8 cellular contexts compared by ENCODE assay signal in genomic region chr16:16021988-16022682, GRCh38.
DNase-seq lines count a peak whose midpoint lies in the region; ATAC-seq and TF ChIP-seq lines count a peak whose summit lies in the region.

No MANE protein-coding gene starts in this region.

- no peaks in the 10 kb centered on the region for H3K9me3 ChIP-seq in esophagus muscularis mucosa
- H3K9me3 ChIP-seq in mucosa of stomach (ENCODE audit: control insufficient read depth, low read length), result no peaks in the 10 kb centered on the region
- H3K9me3 ChIP-seq in aorta (ENCODE audit: control insufficient read depth, low read length), result no peaks in the 10 kb centered on the region

- in situ Hi-C loops in SK-MEL-5 (cut with HindIII; ENCODE audit: low pct_unique_long_range_greater_than_20kb, low sequenced_read_pairs), result no loop called here

- H3K27ac Mint-ChIP-seq in activated T-cell treated with anti-CD3 and anti-CD28 coated beads, Interleukin-2, amount 50 U/mL, for 72 hours, result peak overlapping the region; percentile 13
- H3K27ac Mint-ChIP-seq in activated T-cell treated with anti-CD3 and anti-CD28 coated beads, Interleukin-2, amount 50 U/mL, for 24 hours, result no peak overlapping the region

- TF ChIP-seq EP300 in esophagus muscularis mucosa (IDR thresholded peaks at IDR 0.05), result no peak

- TF ChIP-seq CTCF in esophagus muscularis mucosa (IDR thresholded peaks at IDR 0.05), result no peak

- H3K4me3 Mint-ChIP-seq in activated T-cell treated with anti-CD3 and anti-CD28 coated beads, Interleukin-2, amount 50 U/mL, for 72 hours, result no peak overlapping the region
- H3K4me3 Mint-ChIP-seq in activated T-cell treated with anti-CD3 and anti-CD28 coated beads, Interleukin-2, amount 50 U/mL, for 24 hours, result no peak overlapping the region

- H3K27me3 Mint-ChIP-seq in activated T-cell treated with anti-CD3 and anti-CD28 coated beads, Interleukin-2, amount 50 U/mL, for 72 hours (ENCODE audit: low read depth), result no peaks in the 10 kb centered on the region
- no peaks in the 10 kb centered on the region for H3K27me3 Mint-ChIP-seq in activated T-cell treated with anti-CD3 and anti-CD28 coated beads, Interleukin-2, amount 50 U/mL, for 24 hours

- ATAC-seq in activated T-cell treated with anti-CD3 and anti-CD28 coated beads, Interleukin-2, amount 50 U/mL, for 72 hours (replicated peaks in 1 of 2), result no peak
- ATAC-seq in aorta (ENCODE audit: low FRiP score) (peak; percentile 94), GM18861 (IDR thresholded peaks at IDR 0.05; ENCODE audit: unreplicated experiment) (no peak), GM19397 (IDR thresholded peaks at IDR 0.05; ENCODE audit: unreplicated experiment) (no peak)

- peaks cover 41% of the 10 kb centered on the region for H3K4me1 Mint-ChIP-seq in activated T-cell treated with anti-CD3 and anti-CD28 coated beads, Interleukin-2, amount 50 U/mL, for 72 hours (ENCODE audit: low read depth)
- peaks cover 44% of the 10 kb centered on the region for H3K4me1 Mint-ChIP-seq in activated T-cell treated with anti-CD3 and anti-CD28 coated beads, Interleukin-2, amount 50 U/mL, for 24 hours (ENCODE audit: low read depth)

- H3K9ac ChIP-seq in mucosa of stomach (ENCODE audit: low read length), result peak overlapping the region; percentile 69

- H3K4me1 ChIP-seq in esophagus muscularis mucosa (peaks cover 29 to 93% (median 82%) of the 10 kb centered on the region in 4 donors), mucosa of stomach (ENCODE audit: control insufficient read depth, insufficient read depth, low read length) (peaks cover 85% of the 10 kb centered on the region), aorta (ENCODE audit: control insufficient read depth in 1 of 2, insufficient read depth in 2 of 2, low read length in 2 of 2) (peaks cover 3 to 4% of the 10 kb centered on the region in 2 donors)

- no peaks in the 10 kb centered on the region for H3K9me3 Mint-ChIP-seq in activated T-cell treated with anti-CD3 and anti-CD28 coated beads, Interleukin-2, amount 50 U/mL, for 72 hours
- no peaks in the 10 kb centered on the region for H3K9me3 Mint-ChIP-seq in activated T-cell treated with anti-CD3 and anti-CD28 coated beads, Interleukin-2, amount 50 U/mL, for 24 hours

- H3K4me3 ChIP-seq in esophagus muscularis mucosa, result peak overlapping the region in 3 of 4 donors; percentile 14 to 32 (median 19)
- no peak overlapping the region for H3K4me3 ChIP-seq in mucosa of stomach (ENCODE audit: low read length)
- H3K4me3 ChIP-seq in aorta (ENCODE audit: low read length in 2 of 2), result no peak overlapping the region

- H3K27me3 ChIP-seq in esophagus muscularis mucosa (no peaks in the 10 kb centered on the region), mucosa of stomach (ENCODE audit: control insufficient read depth, insufficient read depth, low read length) (no peaks in the 10 kb centered on the region), aorta (ENCODE audit: control insufficient read depth in 1 of 2, insufficient read depth in 2 of 2, low read length in 1 of 2) (no peaks in the 10 kb centered on the region)

- H3K27ac ChIP-seq in esophagus muscularis mucosa (replicated peaks in 1 of 4) (peak overlapping the region; percentile 82 to 87 (median 85)), aorta (ENCODE audit: low read depth in 1 of 2, low read length in 2 of 2) (peak overlapping the region; percentile 2 to 69)

- no peak for TF ChIP-seq POLR2A in esophagus muscularis mucosa (IDR thresholded peaks at IDR 0.05; ENCODE audit: low read depth)

- H3K36me3 ChIP-seq in esophagus muscularis mucosa, result peaks cover 15 to 42% (median 37%) of the 10 kb centered on the region in 4 donors
- no peaks in the 10 kb centered on the region for H3K36me3 ChIP-seq in mucosa of stomach (ENCODE audit: control insufficient read depth, insufficient read depth, low read length)
- H3K36me3 ChIP-seq in aorta (ENCODE audit: control insufficient read depth in 1 of 2, insufficient read depth in 2 of 2, low read length in 1 of 2), result no peaks in the 10 kb centered on the region

- whole genome bisulfite sequencing in esophagus muscularis mucosa, result 33% methylated on average over 5 of the region's 10 CpGs
- WGBS in aorta, 2 donors, result 2 to 4% methylated on average over 9 to 10 of the region's 10 CpGs

- H3K36me3 Mint-ChIP-seq in activated T-cell treated with anti-CD3 and anti-CD28 coated beads, Interleukin-2, amount 50 U/mL, for 72 hours (ENCODE audit: insufficient read depth in 2 of 2), result peaks cover 7 to 22% of the 10 kb centered on the region in 2 donors
- peaks cover 92% of the 10 kb centered on the region for H3K36me3 Mint-ChIP-seq in activated T-cell treated with anti-CD3 and anti-CD28 coated beads, Interleukin-2, amount 50 U/mL, for 24 hours (ENCODE audit: low read depth)

- no peak for DNase-seq in activated T-cell treated with anti-CD3 and anti-CD28 coated beads, Interleukin-2, amount 50 U/mL, for 72 hours
- DNase-seq in activated T-cell treated with anti-CD3 and anti-CD28 coated beads, Interleukin-2, amount 50 U/mL, for 24 hours, result no peak
- DNase-seq in SK-MEL-5 (ENCODE audit: low read depth, low spot score), result peak; percentile 49
- peak; percentile 98 for DNase-seq in esophagus muscularis mucosa (ENCODE audit: extremely low spot score)
- DNase-seq in aorta, result peak; percentile 97 to 99

- intact Hi-C loops in esophagus muscularis mucosa (cut with DNase I) (no loop called here), aorta (cut with DNase I) (loop anchor here in 1 of 2 donors (5.0 kb wide), 1 partner anchor 70 kb away; no protein-coding TSS in a partner anchor)

Comparison
In these comparisons a context has a peak if more than half of its experiments do, and no peak if none do; other contexts are left out.
1. DNase-seq: peak in SK-MEL-5 (single experiment), esophagus muscularis mucosa (single experiment) and aorta (2 of 2); none in activated T-cell treated with anti-CD3 and anti-CD28 coated beads, Interleukin-2, amount 50 U/mL, for 72 hours (0 of 2) and activated T-cell treated with anti-CD3 and anti-CD28 coated beads, Interleukin-2, amount 50 U/mL, for 24 hours (single experiment).
2. H3K4me3 ChIP-seq: peak in esophagus muscularis mucosa (3 of 4); none in mucosa of stomach (single experiment) and aorta (0 of 2).